In the genomic region with DNA sequence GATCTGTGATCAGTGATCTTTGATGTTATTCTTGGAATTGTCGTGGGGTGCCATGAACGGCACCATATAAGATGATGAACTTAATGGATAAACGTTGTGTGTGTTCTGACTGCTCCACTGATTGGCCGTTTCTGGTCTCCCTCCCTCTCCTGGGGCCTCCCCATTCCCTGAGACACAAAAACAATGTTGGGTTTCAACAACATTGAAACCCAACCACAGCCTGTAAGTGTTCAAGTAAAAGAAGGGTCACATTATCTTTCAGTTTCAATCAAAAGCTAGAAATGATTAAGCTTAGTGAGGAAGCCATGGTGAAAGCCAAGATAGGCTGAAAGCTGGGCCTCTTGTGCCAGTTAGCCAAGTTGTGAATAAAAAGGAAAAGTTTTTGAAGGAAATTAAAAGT, we compare ENCODE assay signal across 13 cellular contexts. TPM values are rescaled to one million over a fixed set of nuclear protein-coding genes. Genes with fewer than 3 reads are reported as not detected.
DNase-seq lines count a peak whose midpoint lies in the region; ATAC-seq and TF ChIP-seq lines count a peak whose summit lies in the region.
"Had no signal": no experiment of that assay in that cellular context is flagged by ENCODE, and none has a peak within 500 bp of the region (broad histone marks: within the 10 kb centered on the region; RNA-seq: fewer than 3 reads in every experiment).

No MANE protein-coding gene starts in this region.

- no peak overlapping the region for H3K4me3 ChIP-seq in GM12865 (ENCODE audit: low read depth, low read length)
- H3K4me3 ChIP-seq in smooth muscle cell: no peak overlapping the region
- H3K4me3 ChIP-seq: upper lobe of right lung had no signal

- H3K9me3 ChIP-seq in smooth muscle cell (replicated peaks; ENCODE audit: low read depth): no peaks in the 10 kb centered on the region
- H3K9me3 ChIP-seq: upper lobe of right lung had no signal

- DNase-seq in GM12865 (ENCODE audit: low read depth) (peak; percentile 67), HK-2 (ENCODE audit: unreplicated experiment) (no peak), smooth muscle cell (lab: John Stamatoyannopoulos, UW; ENCODE audit: unreplicated experiment) (no peak), NCI-H2081 treated with DMSO at 0.1 percent for 48 hours (lab: John Stamatoyannopoulos, UW) (no peak)
- no peak for DNase-seq in central memory CD4-positive, alpha-beta T cell
- DNase-seq: activated CD4-positive, alpha-beta T cell treated with anti-CD3 and anti-CD28 coated beads for 4 hours; midbrain; NCI-H526; upper lobe of right lung had no signal

- H3K27ac ChIP-seq in smooth muscle cell (ENCODE audit: low read depth): no peak overlapping the region
- H3K27ac ChIP-seq: upper lobe of right lung had no signal

- no peaks in the 10 kb centered on the region for H3K36me3 ChIP-seq in smooth muscle cell (ENCODE audit: low read depth)
- H3K36me3 ChIP-seq: upper lobe of right lung had no signal

- no peak for TF ChIP-seq CTCF in GM12865 (IDR thresholded peaks at IDR 0.05; ENCODE audit: insufficient read depth, low read depth, low read length, missing control alignments)
- no peak for TF ChIP-seq CTCF in smooth muscle cell (IDR thresholded peaks at IDR 0.05; ENCODE audit: borderline replicate concordance, insufficient read depth, poor library complexity, severe bottlenecking)

- H3K4me2 ChIP-seq in smooth muscle cell: no peak overlapping the region

- H3K4me1 ChIP-seq in smooth muscle cell (ENCODE audit: low read depth): no peaks in the 10 kb centered on the region
- H3K4me1 ChIP-seq: upper lobe of right lung had no signal

- no peaks in the 10 kb centered on the region for H3K79me2 ChIP-seq in smooth muscle cell (ENCODE audit: low read depth)

- WGBS in smooth muscle cell (ENCODE audit: low lambda C conversion rate): 73% methylated on average over 4 of the region's 4 CpGs

- H2AFZ ChIP-seq in smooth muscle cell (ENCODE audit: low read depth): no peak overlapping the region

- no peaks in the 10 kb centered on the region for H4K20me1 ChIP-seq in smooth muscle cell (ENCODE audit: low read depth)

- peaks cover 56% of the 10 kb centered on the region for H3K27me3 ChIP-seq in smooth muscle cell (ENCODE audit: low read depth)

- H3F3A ChIP-seq in smooth muscle cell (ENCODE audit: low read depth): no peaks in the 10 kb centered on the region

- H3K9ac ChIP-seq in smooth muscle cell (ENCODE audit: low read depth): no peak overlapping the region

- ATAC-seq in GM19043 (IDR thresholded peaks at IDR 0.05; ENCODE audit: low read depth, unreplicated experiment) (peak; percentile 93), HG02623 (IDR thresholded peaks at IDR 0.05; ENCODE audit: unreplicated experiment) (peak; percentile 80), HG03354 (IDR thresholded peaks at IDR 0.05; ENCODE audit: poor library complexity, severe bottlenecking, unreplicated experiment) (peak; percentile 96)
- ATAC-seq: upper lobe of right lung had no signal

RNA-seq across cellular contexts. Expression of a gene that starts 19.5 kb away (rescaled TPM):
- total RNA-seq in smooth muscle cell: not detected in 2 replicates
- polyA plus RNA-seq in smooth muscle cell: 0.07 TPM in 1 of 2 replicates, not detected in the other
- total RNA-seq: MCF 10A, upper lobe of right lung had no signal
